ENCODE assay signal across 22 cellular contexts in the genomic region with DNA sequence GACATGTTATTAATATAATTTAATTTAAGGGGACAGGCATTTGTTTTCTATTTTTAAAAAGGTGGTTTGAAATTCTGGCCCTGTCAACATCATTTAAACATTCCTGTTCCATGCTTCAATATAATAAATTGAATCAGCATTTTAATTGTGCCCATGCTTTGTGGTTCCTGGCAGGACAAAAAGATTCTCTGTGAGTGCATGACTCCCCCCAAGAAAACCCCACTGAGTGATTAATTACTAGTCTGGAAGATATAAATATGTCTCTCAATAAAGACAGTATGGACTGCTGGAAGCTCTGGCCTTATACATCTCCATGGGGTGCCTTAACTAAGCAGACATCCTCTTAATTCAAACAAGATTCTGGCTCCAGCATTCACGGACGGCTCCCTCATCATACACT.
"Had no signal": no experiment of that assay in that cellular context is flagged by ENCODE, and none has a peak within 500 bp of the region (broad histone marks: within the 10 kb centered on the region; RNA-seq: fewer than 3 reads in every experiment).

No MANE protein-coding gene starts in this region.

- H3K9me3 ChIP-seq: esophagus squamous epithelium, heart left ventricle, neutrophil, psoas muscle, right lobe of liver, spleen, testis, transverse colon had no signal

- H3K27me3 ChIP-seq: esophagus squamous epithelium, heart left ventricle, neutrophil, right lobe of liver, testis, transverse colon had no signal

- DNase-seq: effector memory CD4-positive, alpha-beta T cell; esophagus squamous epithelium; heart left ventricle; hippocampal formation; left colon; left ventricle myocardium superior; mesenchymal stem cell; midbrain; naive thymus-derived CD4-positive, alpha-beta T cell; psoas muscle; right lobe of liver; spleen; stimulated activated CD4-positive, alpha-beta T cell treated with anti-CD3 and anti-CD28 coated beads, Interleukin-15, amount 100 ng/mL, for 24 hours; stimulated activated CD4-positive, alpha-beta T cell treated with anti-CD3 and anti-CD28 coated beads, Interleukin-2, amount 100 ng/mL, for 24 hours; stimulated activated CD4-positive, alpha-beta T cell treated with anti-CD3 and anti-CD28 coated beads, Interleukin-4, amount 100 ng/mL, for 4 hours; stimulated activated naive B cell treated with anti-CD40 and anti-IgM and Interleukin-4, amounts not matched to agents 10 μg/mL and 1 μg/mL and 100 μg/mL, for 72 hours; stimulated activated naive CD8-positive, alpha-beta T cell treated with anti-CD3 and anti-CD28 coated beads, Interleukin-15, amount 100 ng/mL, for 72 hours; testis; transverse colon had no signal

- H3K36me3 ChIP-seq: esophagus squamous epithelium, heart left ventricle, neutrophil, right lobe of liver, spleen, transverse colon had no signal

- H3K36me3 Mint-ChIP-seq: naive thymus-derived CD4-positive, alpha-beta T cell; stimulated activated naive B cell treated with anti-CD40 and anti-IgM and Interleukin-4, amounts not matched to agents 10 μg/mL and 1 μg/mL and 100 μg/mL, for 72 hours had no signal

- H3K9me3 Mint-ChIP-seq: stimulated activated naive CD8-positive, alpha-beta T cell treated with anti-CD3 and anti-CD28 coated beads, Interleukin-15, amount 100 ng/mL, for 72 hours had no signal

- H3K4me3 ChIP-seq: esophagus squamous epithelium, heart left ventricle, lung, psoas muscle, right lobe of liver, spleen, testis, transverse colon had no signal

- H3K27ac ChIP-seq: epithelial cell of prostate, esophagus squamous epithelium, heart left ventricle, neutrophil, psoas muscle, right lobe of liver, spleen, testis, transverse colon had no signal

- ATAC-seq: heart left ventricle; left colon; left ventricle myocardium superior; naive thymus-derived CD4-positive, alpha-beta T cell; psoas muscle; right lobe of liver; stimulated activated naive B cell treated with anti-CD40 and anti-IgM and Interleukin-4, amounts not matched to agents 10 μg/mL and 1 μg/mL and 100 μg/mL, for 72 hours; stimulated activated naive CD8-positive, alpha-beta T cell treated with anti-CD3 and anti-CD28 coated beads, Interleukin-15, amount 100 ng/mL, for 72 hours had no signal

- H3K27ac Mint-ChIP-seq: naive thymus-derived CD4-positive, alpha-beta T cell; stimulated activated naive B cell treated with anti-CD40 and anti-IgM and Interleukin-4, amounts not matched to agents 10 μg/mL and 1 μg/mL and 100 μg/mL, for 72 hours; stimulated activated naive CD8-positive, alpha-beta T cell treated with anti-CD3 and anti-CD28 coated beads, Interleukin-15, amount 100 ng/mL, for 72 hours had no signal

- H3K4me1 Mint-ChIP-seq: naive thymus-derived CD4-positive, alpha-beta T cell; stimulated activated naive B cell treated with anti-CD40 and anti-IgM and Interleukin-4, amounts not matched to agents 10 μg/mL and 1 μg/mL and 100 μg/mL, for 72 hours; stimulated activated naive CD8-positive, alpha-beta T cell treated with anti-CD3 and anti-CD28 coated beads, Interleukin-15, amount 100 ng/mL, for 72 hours had no signal

- H3K4me3 Mint-ChIP-seq: naive thymus-derived CD4-positive, alpha-beta T cell; stimulated activated naive B cell treated with anti-CD40 and anti-IgM and Interleukin-4, amounts not matched to agents 10 μg/mL and 1 μg/mL and 100 μg/mL, for 72 hours; stimulated activated naive CD8-positive, alpha-beta T cell treated with anti-CD3 and anti-CD28 coated beads, Interleukin-15, amount 100 ng/mL, for 72 hours had no signal

- H3K4me1 ChIP-seq: esophagus squamous epithelium, heart left ventricle, psoas muscle, spleen, testis, transverse colon had no signal

- H3K27me3 Mint-ChIP-seq: stimulated activated naive CD8-positive, alpha-beta T cell treated with anti-CD3 and anti-CD28 coated beads, Interleukin-15, amount 100 ng/mL, for 72 hours had no signal
